9 cellular contexts compared by ENCODE assay signal in the genomic region with DNA sequence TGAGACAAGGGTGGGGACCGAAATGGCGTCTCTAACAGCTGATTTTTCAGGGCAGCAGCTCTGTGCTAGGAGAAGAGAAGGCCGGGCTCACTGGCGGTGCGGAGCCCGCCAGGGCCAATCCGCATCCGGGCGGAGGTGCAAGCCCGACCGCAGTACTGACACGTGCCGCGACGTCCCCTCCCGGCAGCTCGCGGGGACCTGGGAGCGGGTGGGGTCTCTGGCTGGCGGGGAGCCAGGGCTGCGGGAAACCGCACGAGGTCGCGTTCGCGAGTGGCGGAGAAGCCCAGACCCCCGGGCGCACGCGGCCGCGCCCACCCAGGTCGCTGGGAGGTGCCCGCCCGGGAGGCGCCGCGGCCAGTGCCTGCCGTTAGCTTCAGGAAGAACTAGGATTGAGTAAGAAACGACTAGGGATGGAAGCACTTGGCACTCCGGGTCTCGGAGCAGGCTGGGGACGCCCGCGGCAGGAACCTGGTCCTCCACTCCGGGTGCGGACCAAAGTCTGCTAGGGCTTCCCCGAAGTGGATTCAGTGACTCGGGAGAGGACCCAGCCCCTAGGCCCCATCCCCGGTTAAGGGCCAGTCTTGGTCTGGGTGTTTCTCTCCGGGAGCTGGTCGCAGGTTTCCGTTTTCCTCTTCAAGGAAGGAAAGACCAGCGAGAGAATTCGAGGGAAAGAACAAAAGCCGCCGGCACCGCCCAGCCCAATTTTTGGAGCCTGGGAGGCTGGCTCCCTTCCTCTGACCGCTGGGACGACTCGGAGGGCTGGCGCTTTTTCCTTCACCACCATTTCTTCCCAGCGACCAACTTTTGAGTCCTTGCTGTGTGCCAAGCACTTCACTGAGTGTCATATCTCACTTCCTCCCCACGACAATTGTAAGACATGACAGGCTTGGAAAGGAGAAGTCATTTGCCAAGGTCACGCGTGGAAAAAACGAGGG. TPM values are rescaled to one million over a fixed set of nuclear protein-coding genes. Genes with fewer than 3 reads are reported as not detected.
DNase-seq lines count a peak whose midpoint lies in the region; ATAC-seq, FAIRE-seq and TF ChIP-seq lines count a peak whose summit lies in the region.
"Had no signal": no experiment of that assay in that cellular context is flagged by ENCODE, and none has a peak within 500 bp of the region (broad histone marks: within the 10 kb centered on the region; RNA-seq: fewer than 3 reads in every experiment).

No MANE protein-coding gene starts in this region.

- peak overlapping the region; percentile 72 for H3K27ac ChIP-seq in HEK293 (ENCODE audit: extremely low read depth, low read depth, low read length)
- H3K27ac ChIP-seq in K562 (ENCODE audit: extremely low read depth, low read depth, low read length): peak overlapping the region; percentile 49; the same call in 1 of the 3 replicates

- H3K9me3 ChIP-seq in HEK293 (ENCODE audit: control insufficient read depth, insufficient read depth, low read depth, low read length) (no peaks in the 10 kb centered on the region), K562 (replicated peaks; ENCODE audit: control insufficient read depth, insufficient read depth, low read depth, low read length) (no peaks in the 10 kb centered on the region)

- H3K4me3 Mint-ChIP-seq in T-helper 2 cell treated with Interferon-gamma antibody and Interleukin-4, amounts not matched to agents 5 μg/mL and 100 μg/mL, for 36 hours: peak overlapping the region; percentile 81

- peaks cover 32% of the 10 kb centered on the region for H3K4me1 Mint-ChIP-seq in T-helper 2 cell treated with Interferon-gamma antibody and Interleukin-4, amounts not matched to agents 5 μg/mL and 100 μg/mL, for 36 hours (ENCODE audit: low read depth)

- no peaks in the 10 kb centered on the region for H4K20me1 ChIP-seq in K562 (replicated peaks; ENCODE audit: control insufficient read depth, insufficient read depth, low read length)

- H3K27me3 ChIP-seq in K562 (ENCODE audit: control insufficient read depth in 2 of 2, insufficient read depth in 2 of 2, low read length in 2 of 2): no peaks in the 10 kb centered on the region

- peak overlapping the region; percentile 59 for H3K4me3 ChIP-seq in AG04449 (ENCODE audit: low read depth, low read length)
- H3K4me3 ChIP-seq in HEK293 (ENCODE audit: low read depth, low read length): peak overlapping the region; percentile 16
- no peak overlapping the region for H3K4me3 ChIP-seq in K562
- H3K4me3 ChIP-seq in iPS-11a (ENCODE audit: low read depth, low read length): peak overlapping the region; percentile 61
- H3K4me3 ChIP-seq in retinal pigment epithelial cell (ENCODE audit: low read length): peak overlapping the region; percentile 57

- H3K27ac Mint-ChIP-seq in T-helper 2 cell treated with Interferon-gamma antibody and Interleukin-4, amounts not matched to agents 5 μg/mL and 100 μg/mL, for 36 hours: peak overlapping the region; percentile 20

- no TSS peak for BruUV-seq in K562 (replicated peaks; lab: Mats Ljungman, UMichigan)

- H3K36me3 ChIP-seq in HEK293 (ENCODE audit: control insufficient read depth in 2 of 2, insufficient read depth in 1 of 2, low read length in 2 of 2) (no peaks in the 10 kb centered on the region), K562 (ENCODE audit: control insufficient read depth, insufficient read depth, low read length) (no peaks in the 10 kb centered on the region)

- peak overlapping the region; percentile 95 for H2AFZ ChIP-seq in K562 (ENCODE audit: low read depth, low read length)

- no peak for TF ChIP-seq RAD21 in K562 (CRISPR knock-in tag; conservative IDR thresholded peaks at IDR 0.05 in 1 of 2, IDR thresholded peaks at IDR 0.05 in 1 of 2)

- peak overlapping the region; percentile 53 to 56; a peak in 3 of 4 replicates for H3K9ac ChIP-seq in K562 (ENCODE audit: insufficient read depth in 1 of 2, low read depth in 2 of 2, low read length in 2 of 2)

- peaks cover 46% of the 10 kb centered on the region for H3K27me3 Mint-ChIP-seq in T-helper 2 cell treated with Interferon-gamma antibody and Interleukin-4, amounts not matched to agents 5 μg/mL and 100 μg/mL, for 36 hours (ENCODE audit: low read depth)

- CTCF ChIA-PET in AG04449 (lab: Yijun Ruan, JAX): interaction anchor here (1.5 to 2.7 kb wide), 3 partner anchors 9 to 26 kb away, joined by 5 to 20 read pairs (median 7); no protein-coding TSS in a partner anchor
- CTCF ChIA-PET in HEK293 (lab: Yijun Ruan, JAX): interaction anchor here (0.7 to 1.2 kb wide), 3 partner anchors 9 to 87 kb away, joined by 3 to 4 read pairs (median 3); no protein-coding TSS in a partner anchor
- CTCF ChIA-PET in K562 (lab: Yijun Ruan, JAX; ENCODE audit: low intra/inter-chr PET ratio): no interaction called here

- intact Hi-C loops in K562 (cut with micrococcal nuclease): no loop called here

- H3K4me1 ChIP-seq in HEK293 (ENCODE audit: control insufficient read depth, insufficient read depth, low read length) (peaks cover 8% of the 10 kb centered on the region; the same call in 1 of the 2 replicates), K562 (replicated peaks in 1 of 2; ENCODE audit: control insufficient read depth in 2 of 2, insufficient read depth in 2 of 2, low read length in 2 of 2) (peaks cover 34 to 42% of the 10 kb centered on the region in 2 experiments)

- POLR2A ChIA-PET in AG04449 (lab: Yijun Ruan, JAX) (interaction anchor here (0.5 to 0.7 kb wide), 3 partner anchors 10 to 28 kb away, joined by 3 read pairs; no protein-coding TSS in a partner anchor), HEK293 (lab: Yijun Ruan, JAX) (interaction anchor here (0.9 to 1.2 kb wide), 4 partner anchors 11 to 75 kb away, joined by 4 to 6 read pairs (median 4); a partner anchor contains a TSS), K562 (lab: Yijun Ruan, JAX) (interaction anchor here (0.6 to 2.7 kb wide), 8 partner anchors 9 to 150 kb away, joined by 3 to 19 read pairs (median 4); a partner anchor contains a TSS)

- in situ Hi-C loops in K562 (cut with MboI): no loop called here

- H3K36me3 Mint-ChIP-seq in T-helper 2 cell treated with Interferon-gamma antibody and Interleukin-4, amounts not matched to agents 5 μg/mL and 100 μg/mL, for 36 hours (ENCODE audit: low read depth): no peaks in the 10 kb centered on the region

- no peak for FAIRE-seq in K562 (lab: Jason Lieb, UNC)
- FAIRE-seq: GM18507 had no signal

- no peaks in the 10 kb centered on the region for H3K79me2 ChIP-seq in K562 (ENCODE audit: control insufficient read depth, insufficient read depth, low read length)

- TF ChIP-seq CTCF in AG04449 (IDR thresholded peaks at IDR 0.05; ENCODE audit: insufficient read depth, low read length, missing control alignments): no peak
- 0 out of 2 replicates have a peak, but pooled peaks have one; percentile 7 for TF ChIP-seq CTCF in HEK293 (tag by site-specific recombination; IDR thresholded peaks at IDR 0.05)
- no peak for TF ChIP-seq CTCF in K562 (IDR thresholded peaks at IDR 0.05 in 2 of 3, conservative IDR thresholded peaks at IDR 0.05 in 1 of 3; ENCODE audit: insufficient read depth in 2 of 3, low read depth in 1 of 3, low read length in 3 of 3)
- TF ChIP-seq CTCF in retinal pigment epithelial cell (conservative IDR thresholded peaks at IDR 0.05; ENCODE audit: low read depth, low read length): no peak

- no peak for ATAC-seq in K562

- H3K9me3 Mint-ChIP-seq in T-helper 2 cell treated with Interferon-gamma antibody and Interleukin-4, amounts not matched to agents 5 μg/mL and 100 μg/mL, for 36 hours: no peaks in the 10 kb centered on the region

- DNase-seq in AG04449 (ENCODE audit: low read depth, low spot score) (no peak), K562 (ENCODE audit: extremely low read depth in 1 of 4, low spot score in 3 of 4) (no peak), retinal pigment epithelial cell (ENCODE audit: low read depth) (no peak), epidermal melanocyte (ENCODE audit: insufficient read length, low spot score) (no peak), germinal center (ENCODE audit: low spot score) (no peak)
- DNase-seq in T-helper 2 cell treated with Interferon-gamma antibody and Interleukin-4, amounts not matched to agents 5 μg/mL and 100 μg/mL, for 36 hours (ENCODE audit: low spot score): peak; percentile 27

- H3K4me2 ChIP-seq in K562 (ENCODE audit: insufficient read depth, low read length): peak overlapping the region; percentile 59

- H3K9me1 ChIP-seq in K562 (ENCODE audit: control insufficient read depth, insufficient read depth, low read length): no peaks in the 10 kb centered on the region

- TF ChIP-seq EP300 in K562 (IDR thresholded peaks at IDR 0.05; ENCODE audit: low read length): no peak

- no peak for TF ChIP-seq POLR2A in K562 (conservative IDR thresholded peaks at IDR 0.05)

- 90% methylated on average over 59 of the region's 69 CpGs for WGBS in K562 (ENCODE audit: insufficient coverage, low coverage, missing lambda C conversion rate)

RNA-seq across cellular contexts. Expression of a gene that starts 16.7 kb away (rescaled TPM):
- 79.1 and 202 TPM in 2 replicates for total RNA-seq in K562 (2011; cell fraction: chromatin; rRNA removed; ENCODE audit: low replicate concordance)
- total RNA-seq in K562 (2011; cell fraction: nucleolus; rRNA removed): 64.9 and 72.4 TPM in 2 replicates
- total RNA-seq in K562 (2011; cell fraction: nucleoplasm; rRNA removed): 144 and 204 TPM in 2 replicates
- total RNA-seq in K562 (2014; rRNA removed): 717 and 838 TPM in 2 replicates
- total RNA-seq in K562 (2014; rRNA removed; fragmentation: Illumina TruSeq; extraction: Trizol): 432 and 614 TPM in 2 replicates
- total RNA-seq in K562 (2015; rRNA removed; fragmentation: Illumina TruSeq; extraction: Trizol): 534 and 557 TPM in 2 replicates
- 595 and 622 TPM in 2 replicates for total RNA-seq in K562 (2021)
- 269 and 330 TPM in 2 replicates for polyA plus RNA-seq in K562 (2011; rRNA removed)
- 40.0 and 111 TPM in 2 replicates for polyA plus RNA-seq in K562 (2011; cell fraction: cytosol; rRNA removed)
- polyA plus RNA-seq in K562 (2011; cell fraction: nucleus; rRNA removed): 108 and 181 TPM in 2 replicates
- polyA plus RNA-seq in K562 (2012): 743 and 1,035 TPM in 2 replicates
- 1,051 and 1,453 TPM in 2 replicates for polyA plus RNA-seq in K562 (2014; fragmentation: Illumina TruSeq; extraction: Trizol)
- 1,000 to 10,000 TPM; 2,090 to 2,153 TPM for polyA plus RNA-seq in K562 (2014; fragmentation: Nextera tagmentation; extraction: Ambion mirVana)
- polyA plus RNA-seq in K562 (2014; rRNA removed): 481 and 592 TPM in 2 replicates
- polyA minus RNA-seq in K562 (2011; rRNA and poly(A)+ RNA removed): 67.2 and 95.3 TPM in 2 replicates
- polyA minus RNA-seq in K562 (2011; cell fraction: cytosol; rRNA and poly(A)+ RNA removed): 80.8 and 100 TPM in 2 replicates
- polyA minus RNA-seq in K562 (2011; cell fraction: nucleus; rRNA and poly(A)+ RNA removed): 35.7 and 84.1 TPM in 2 replicates

RNA-seq across cellular contexts. Expression of a gene that starts 47.4 kb away (rescaled TPM):
- 9.3 and 18.9 TPM in 2 replicates for total RNA-seq in K562 (2011; cell fraction: chromatin; rRNA removed; ENCODE audit: low replicate concordance)
- 15.7 and 18.8 TPM in 2 replicates for total RNA-seq in K562 (2011; cell fraction: nucleolus; rRNA removed)
- total RNA-seq in K562 (2011; cell fraction: nucleoplasm; rRNA removed): 13.9 and 16.4 TPM in 2 replicates
- total RNA-seq in K562 (2014; rRNA removed) (2.4 and 3.3 TPM in 2 replicates), K562 (2014; rRNA removed; fragmentation: Illumina TruSeq; extraction: Trizol) (2.0 and 2.4 TPM in 2 replicates), K562 (2015; rRNA removed; fragmentation: Illumina TruSeq; extraction: Trizol) (2.5 and 2.6 TPM in 2 replicates), K562 (2021) (4.0 and 4.4 TPM in 2 replicates)
- polyA plus RNA-seq in K562 (2011; rRNA removed) (5.2 and 5.4 TPM in 2 replicates), K562 (2014; fragmentation: Illumina TruSeq; extraction: Trizol) (2.9 and 3.3 TPM in 2 replicates), K562 (2014; fragmentation: Nextera tagmentation; extraction: Ambion mirVana) (1 to 10 TPM; 1.1 to 1.2 TPM), K562 (2014; rRNA removed) (2.7 and 3.0 TPM in 2 replicates)
- 8.8 and 14.1 TPM in 2 replicates for polyA plus RNA-seq in K562 (2011; cell fraction: cytosol; rRNA removed)
- 5.8 and 7.4 TPM in 2 replicates for polyA plus RNA-seq in K562 (2011; cell fraction: nucleus; rRNA removed)
- polyA plus RNA-seq in K562 (2012): 4.5 and 6.9 TPM in 2 replicates
- 5.5 and 8.5 TPM in 2 replicates for polyA minus RNA-seq in K562 (2011; rRNA and poly(A)+ RNA removed)
- polyA minus RNA-seq in K562 (2011; cell fraction: cytosol; rRNA and poly(A)+ RNA removed): 7.4 and 8.5 TPM in 2 replicates
- 2.0 and 2.4 TPM in 2 replicates for polyA minus RNA-seq in K562 (2011; cell fraction: nucleus; rRNA and poly(A)+ RNA removed)
